Comparison of ENCODE assay signal across 15 cellular contexts in genomic region chrX:149528381-149528780, GRCh38. TPM values are rescaled to one million over a fixed set of nuclear protein-coding genes. Genes with fewer than 3 reads are reported as not detected.
"Had no signal": no experiment of that assay in that cellular context is flagged by ENCODE, and none has a peak within 500 bp of the region (broad histone marks: within the 10 kb centered on the region; RNA-seq: fewer than 3 reads in every experiment).

No MANE protein-coding gene starts in this region.

- H3K4me3 ChIP-seq: ascending aorta, body of pancreas, Peyer's patch, SJSA1 had no signal

- H3K9me3 Mint-ChIP-seq: activated naive CD4-positive, alpha-beta T cell treated with anti-CD3 and anti-CD28 coated beads, Interleukin-2, amount 10 ng/mL, durations not matched to agents 7 days and 5 days; WTC11 had no signal

- FAIRE-seq: bronchial epithelial cell had no signal

- H3K27me3 ChIP-seq: ascending aorta, body of pancreas, Peyer's patch, SJSA1 had no signal

- H3K27me3 Mint-ChIP-seq: activated naive CD4-positive, alpha-beta T cell treated with anti-CD3 and anti-CD28 coated beads, Interleukin-2, amount 10 ng/mL, durations not matched to agents 7 days and 5 days had no signal

- H3K4me3 Mint-ChIP-seq: activated naive CD4-positive, alpha-beta T cell treated with anti-CD3 and anti-CD28 coated beads, Interleukin-2, amount 10 ng/mL, durations not matched to agents 7 days and 5 days; WTC11 had no signal

- H3K9me3 ChIP-seq: ascending aorta, body of pancreas, Peyer's patch, SJSA1 had no signal

- DNase-seq: activated CD4-positive, CD25-positive, alpha-beta regulatory T cell treated with anti-CD3 and anti-CD28 coated beads, Interleukin-2, amount 50 U/mL, for 72 hours; activated CD8-positive, alpha-beta memory T cell treated with anti-CD3 and anti-CD28 coated beads, Interleukin-2, amount 50 U/mL, for 4 hours; activated gamma-delta T cell treated with Interleukin-2 at 50 U/mL for 16 hours; NCI-H1436 treated with DMSO at 0.1 percent for 48 hours; NCI-H187; NCI-H2081; Peyer's patch; Right ventricle myocardium superior had no signal

- H3K27ac Mint-ChIP-seq: WTC11 had no signal

- H3K36me3 Mint-ChIP-seq: WTC11 had no signal

- H3K36me3 ChIP-seq: ascending aorta, Peyer's patch, SJSA1 had no signal

- H3K4me1 ChIP-seq: ascending aorta, body of pancreas, SJSA1 had no signal

- ATAC-seq: body of pancreas had no signal

RNA-seq across cellular contexts. Expression of gene HSFX3, which starts 21.3 kb away (rescaled TPM):
- total RNA-seq: ascending aorta; body of pancreas; bronchial epithelial cell; Peyer's patch; Right ventricle myocardium superior; SJSA1; T-helper 1 cell treated with Interleukin-12 subunit alpha and Interleukin-12 subunit beta and Interleukin-4 antibody, amounts not matched to agents 30 ng/mL and 1 ng/mL, for 36 hours; WTC11 had no signal

RNA-seq across cellular contexts. Expression of gene MAGEA9B, which starts 58.9 kb away (rescaled TPM):
- total RNA-seq: ascending aorta; body of pancreas; bronchial epithelial cell; Peyer's patch; Right ventricle myocardium superior; SJSA1; T-helper 1 cell treated with Interleukin-12 subunit alpha and Interleukin-12 subunit beta and Interleukin-4 antibody, amounts not matched to agents 30 ng/mL and 1 ng/mL, for 36 hours had no signal
